Comparison of ENCODE assay signal across 15 cellular contexts in the genomic region with DNA sequence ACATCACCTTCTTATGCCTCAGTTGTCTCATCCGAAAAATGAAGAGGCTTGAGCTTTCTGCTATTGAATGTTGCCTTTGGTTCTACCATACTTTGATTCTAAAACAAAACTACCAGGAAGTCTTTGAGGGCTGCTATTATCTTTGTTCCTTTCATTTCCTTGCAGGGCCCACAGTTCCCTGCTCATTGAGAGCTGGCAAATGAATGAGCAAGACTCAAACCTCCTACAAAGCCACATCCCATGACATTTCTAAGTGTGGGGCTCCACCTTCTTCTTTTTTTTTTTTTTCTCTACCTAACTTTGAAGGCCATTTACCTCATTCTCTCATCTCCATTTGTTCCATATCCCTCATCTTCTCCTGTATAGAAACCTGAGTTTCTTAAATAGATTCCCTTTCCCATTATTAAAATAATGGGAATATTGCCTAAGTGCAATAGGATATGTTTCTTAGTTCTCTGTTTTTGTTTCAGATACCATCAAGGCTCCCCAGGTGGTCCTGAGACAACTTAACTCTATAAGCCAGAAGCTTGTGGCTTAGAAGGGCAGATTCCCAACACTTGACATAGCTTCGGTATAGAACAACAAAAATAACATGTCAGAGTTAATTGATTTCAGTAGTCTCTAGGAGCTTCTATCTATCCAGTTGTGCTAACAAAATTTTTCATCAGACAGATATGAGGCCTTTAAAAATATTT.
DNase-seq lines count a peak whose midpoint lies in the region; TF ChIP-seq lines count a peak whose summit lies in the region.
"Had no signal": no experiment of that assay in that cellular context is flagged by ENCODE, and none has a peak within 500 bp of the region (broad histone marks: within the 10 kb centered on the region; RNA-seq: fewer than 3 reads in every experiment).

No MANE protein-coding gene starts in this region.

- no peaks in the 10 kb centered on the region for H3K27me3 Mint-ChIP-seq in activated naive CD4-positive, alpha-beta T cell treated with anti-CD3 and anti-CD28 coated beads for 36 hours (ENCODE audit: low read depth)

- POLR2A ChIA-PET in HEK293 (lab: Yijun Ruan, JAX), result no interaction called here

- H3K9me3 Mint-ChIP-seq in activated naive CD4-positive, alpha-beta T cell treated with anti-CD3 and anti-CD28 coated beads for 36 hours, result no peaks in the 10 kb centered on the region
- H3K9me3 Mint-ChIP-seq: activated T-helper 2 cell treated with anti-CD3 and anti-CD28 coated beads, Interferon-gamma antibody, Interleukin-2, Interleukin-4, amounts not matched to agents 10 μg/mL and 5 μg/mL and 100 μg/mL, durations not matched to agents 14 hours and 24 hours and 36 hours; T-helper 1 cell treated with Interleukin-12 subunit alpha and Interleukin-12 subunit beta and Interleukin-4 antibody, amounts not matched to agents 30 μg/mL and 1 μg/mL, for 36 hours had no signal

- no peaks in the 10 kb centered on the region for H3K36me3 Mint-ChIP-seq in activated naive CD4-positive, alpha-beta T cell treated with anti-CD3 and anti-CD28 coated beads for 36 hours (ENCODE audit: low read depth)
- H3K36me3 Mint-ChIP-seq: CD14-positive monocyte had no signal

- H3K36me3 ChIP-seq in HEK293 (ENCODE audit: control insufficient read depth in 2 of 2, insufficient read depth in 1 of 2, low read length in 2 of 2), result no peaks in the 10 kb centered on the region
- H3K36me3 ChIP-seq: colonic mucosa, pancreas had no signal

- H3K4me1 ChIP-seq in HEK293 (ENCODE audit: control insufficient read depth, insufficient read depth, low read length), result 0 out of 2 replicates have a peak, but pooled peaks cover 3% of the 10 kb centered on the region
- H3K4me1 ChIP-seq: colonic mucosa, pancreas had no signal

- CTCF ChIA-PET in HEK293 (lab: Yijun Ruan, JAX), result interaction anchor here (0.6 kb wide), 1 partner anchor 322 kb away, joined by 5 read pairs; no protein-coding TSS in a partner anchor
- CTCF ChIA-PET in activated naive CD4-positive, alpha-beta T cell treated with anti-CD3 and anti-CD28 coated beads for 36 hours (lab: Charles Lee), result no interaction called here

- TF ChIP-seq CTCF in HEK293 (tag by site-specific recombination; IDR thresholded peaks at IDR 0.05), result no peak

- H3K9me3 ChIP-seq in HEK293 (ENCODE audit: control insufficient read depth, insufficient read depth, low read depth, low read length), result no peaks in the 10 kb centered on the region
- H3K9me3 ChIP-seq: colonic mucosa, pancreas had no signal

- DNase-seq in T1000 (lab: John Stamatoyannopoulos, UW) (peak; percentile 2), fibroblast of peridontal ligament (ENCODE audit: extremely low read depth) (peak; percentile 64), smooth muscle cell of the brain vasculature (ENCODE audit: low read depth, low spot score) (peak; percentile 87), RKO (ENCODE audit: low spot score) (no peak), HuH-7 (ENCODE audit: low spot score) (no peak)
- no peak for DNase-seq in activated naive CD4-positive, alpha-beta T cell treated with anti-CD3 and anti-CD28 coated beads for 36 hours
- DNase-seq: colonic mucosa, DMS153, MM.1S, NCI-H1694, pancreas had no signal

- no peak overlapping the region for H3K4me3 Mint-ChIP-seq in activated naive CD4-positive, alpha-beta T cell treated with anti-CD3 and anti-CD28 coated beads for 36 hours
- H3K4me3 Mint-ChIP-seq: CD14-positive monocyte; T-helper 1 cell treated with Interleukin-12 subunit alpha and Interleukin-12 subunit beta and Interleukin-4 antibody, amounts not matched to agents 30 μg/mL and 1 μg/mL, for 36 hours had no signal

- no peak overlapping the region for H3K27ac Mint-ChIP-seq in activated naive CD4-positive, alpha-beta T cell treated with anti-CD3 and anti-CD28 coated beads for 36 hours
- H3K27ac Mint-ChIP-seq: activated T-helper 2 cell treated with anti-CD3 and anti-CD28 coated beads, Interferon-gamma antibody, Interleukin-2, Interleukin-4, amounts not matched to agents 10 μg/mL and 5 μg/mL and 100 μg/mL, durations not matched to agents 14 hours and 24 hours and 36 hours; CD14-positive monocyte; T-helper 1 cell treated with Interleukin-12 subunit alpha and Interleukin-12 subunit beta and Interleukin-4 antibody, amounts not matched to agents 30 μg/mL and 1 μg/mL, for 36 hours had no signal

- no peak overlapping the region for H3K27ac ChIP-seq in HEK293 (ENCODE audit: extremely low read depth, low read depth, low read length)
- H3K27ac ChIP-seq: colonic mucosa, pancreas had no signal

- H3K4me3 ChIP-seq in HEK293 (ENCODE audit: low read depth, low read length), result no peak overlapping the region
- H3K4me3 ChIP-seq: colonic mucosa, pancreas had no signal

- no peaks in the 10 kb centered on the region for H3K4me1 Mint-ChIP-seq in activated naive CD4-positive, alpha-beta T cell treated with anti-CD3 and anti-CD28 coated beads for 36 hours (ENCODE audit: low read depth)
- H3K4me1 Mint-ChIP-seq: CD14-positive monocyte had no signal

- intact Hi-C loops in activated naive CD4-positive, alpha-beta T cell treated with anti-CD3 and anti-CD28 coated beads for 36 hours (cut with micrococcal nuclease), result no loop called here

TF ChIP-seq in HEK293, 187 proteins besides CTCF, POLR2A, EP300 and RAD21:
- TF ChIP-seq ZNF10 (tag by site-specific recombination; IDR thresholded peaks at IDR 0.05), result no peak
- TF ChIP-seq OSR2 (tag by site-specific recombination; IDR thresholded peaks at IDR 0.05), result 0 out of 2 replicates have a peak, but pooled peaks have one; percentile 35
- peak; percentile 35 for TF ChIP-seq GLIS1 (tag by site-specific recombination; IDR thresholded peaks at IDR 0.05)
- TF ChIP-seq ZNF114 (tag by site-specific recombination; IDR thresholded peaks at IDR 0.05), result no peak

Comparison
In these comparisons a context has a peak if more than half of its experiments do, and no peak if none do; other contexts are left out.
1. DNase-seq: peak in T1000 (single experiment), fibroblast of peridontal ligament (single experiment) and smooth muscle cell of the brain vasculature (single experiment); none in activated naive CD4-positive, alpha-beta T cell treated with anti-CD3 and anti-CD28 coated beads for 36 hours (single experiment), RKO (single experiment) and HuH-7 (single experiment).